In the genomic region with DNA sequence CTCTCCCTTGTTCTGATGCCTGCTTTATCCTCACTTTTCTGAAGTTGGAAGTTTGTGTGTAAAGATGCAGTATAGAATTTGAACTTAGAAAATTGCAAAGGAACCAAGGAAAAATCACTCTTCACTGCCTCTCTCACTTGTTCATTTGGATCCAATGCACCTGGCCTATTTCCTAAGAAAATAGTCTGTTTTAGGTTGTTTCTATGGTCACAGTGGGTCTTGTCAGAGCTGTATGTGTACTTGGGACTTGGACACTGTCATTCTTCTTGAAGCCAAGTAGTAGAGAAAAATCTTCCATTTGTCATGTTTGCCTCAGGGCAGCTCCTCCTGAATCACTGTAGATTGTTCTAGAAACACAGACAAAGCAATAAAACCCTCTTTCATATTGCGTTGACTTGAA, we compare ENCODE assay signal across 1 cellular context.
TF ChIP-seq lines count a peak whose summit lies in the region.

No MANE protein-coding gene starts in this region.

TF ChIP-seq in SK-N-SH, 30 proteins besides CTCF, POLR2A, EP300 and RAD21 (continued from another document):
- no peak for TF ChIP-seq FOXJ3 (CRISPR knock-in tag; IDR thresholded peaks at IDR 0.05)
